ENCODE assay signal across 23 cellular contexts in genomic region chr11:21264125-21264524, GRCh38.
"Had no signal": no experiment of that assay in that cellular context is flagged by ENCODE, and none has a peak within 500 bp of the region (broad histone marks: within the 10 kb centered on the region; RNA-seq: fewer than 3 reads in every experiment).

No MANE protein-coding gene starts in this region.

- H3K4me1 ChIP-seq: esophagus squamous epithelium, gastrocnemius medialis, heart right ventricle, left lung, lower lobe of right lung had no signal

- ATAC-seq: esophagus mucosa, gastrocnemius medialis, heart right ventricle, left cardiac atrium, left lung, left ventricle myocardium superior, lower lobe of right lung, mucosa of descending colon had no signal

- H3K27me3 ChIP-seq: esophagus squamous epithelium, gastrocnemius medialis, heart right ventricle, left lung had no signal

- H3K36me3 Mint-ChIP-seq: mesothelial cell of epicardium had no signal

- H3K27ac ChIP-seq: coronary artery, dorsolateral prefrontal cortex, epithelial cell of prostate, esophagus squamous epithelium, gastrocnemius medialis, heart right ventricle, left lung, lower lobe of right lung had no signal

- H3K36me3 ChIP-seq: esophagus squamous epithelium, gastrocnemius medialis, heart right ventricle, left lung, lower lobe of right lung had no signal

- H3K4me3 Mint-ChIP-seq: mesothelial cell of epicardium had no signal

- H3K4me1 Mint-ChIP-seq: mesothelial cell of epicardium had no signal

- H3K27ac Mint-ChIP-seq: mesothelial cell of epicardium had no signal

- H3K4me3 ChIP-seq: coronary artery, dorsolateral prefrontal cortex, esophagus squamous epithelium, gastrocnemius medialis, heart right ventricle, left lung, lower lobe of right lung, mucosa of descending colon had no signal

- H3K9me3 ChIP-seq: esophagus squamous epithelium, gastrocnemius medialis, heart right ventricle, left lung, lower lobe of right lung had no signal

- DNase-seq: dermis blood vessel endothelial cell; dorsolateral prefrontal cortex; effector CD4-positive, alpha-beta T cell; effector memory CD4-positive, alpha-beta T cell; erythroblast; esophagus squamous epithelium; foreskin fibroblast; foreskin melanocyte; gastrocnemius medialis; glutamatergic neuron; head of caudate nucleus; heart right ventricle; hippocampal formation; left cardiac atrium; left lung; left ventricle myocardium superior; lower lobe of right lung; mesenchymal stem cell; mucosa of descending colon had no signal

- H3K9me3 Mint-ChIP-seq: mesothelial cell of epicardium had no signal
